ENCODE assay signal across 19 cellular contexts in the genomic region with DNA sequence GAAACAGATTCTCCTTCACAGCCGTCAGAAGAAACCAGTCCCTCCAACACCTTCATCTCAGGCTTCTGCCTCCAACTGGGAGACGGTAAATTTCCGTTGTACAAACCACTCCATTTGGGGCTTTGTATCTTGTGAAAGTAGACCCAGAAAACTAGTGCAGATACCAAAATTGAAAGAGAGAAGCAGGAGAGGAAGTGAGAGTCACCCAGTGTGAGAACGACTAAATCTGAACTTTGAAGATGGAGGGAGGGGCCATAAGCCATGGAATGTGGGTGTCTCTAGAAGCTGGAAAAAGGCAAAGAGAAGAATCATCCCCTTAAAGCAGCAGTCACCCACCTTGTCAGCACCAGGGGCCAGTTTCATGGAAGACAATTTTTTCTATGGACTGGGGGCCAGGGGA.
"Had no signal": no experiment of that assay in that cellular context is flagged by ENCODE, and none has a peak within 500 bp of the region (broad histone marks: within the 10 kb centered on the region; RNA-seq: fewer than 3 reads in every experiment).

No MANE protein-coding gene starts in this region.

- DNase-seq: effector memory CD8-positive, alpha-beta T cell; esophagus squamous epithelium; foreskin fibroblast; glutamatergic neuron; islet precursor cell; mammary epithelial cell; naive thymus-derived CD4-positive, alpha-beta T cell; nephron progenitor cell; psoas muscle; retina; right lobe of liver; stimulated activated CD4-positive, alpha-beta T cell treated with anti-CD3 and anti-CD28 coated beads, Interleukin-4, amount 100 ng/mL, for 24 hours; testis had no signal

- ATAC-seq: effector memory CD8-positive, alpha-beta T cell; gastroesophageal sphincter; left lobe of liver; naive thymus-derived CD4-positive, alpha-beta T cell; psoas muscle; stimulated activated memory B cell treated with anti-CD40 and anti-IgM and Interleukin-4, amounts not matched to agents 10 μg/mL and 1 μg/mL and 100 μg/mL, for 72 hours had no signal

- H3K9ac ChIP-seq: parathyroid adenoma had no signal

- H3K4me1 ChIP-seq: esophagus squamous epithelium, gastroesophageal sphincter, parathyroid adenoma, psoas muscle, right lobe of liver, testis, tibial nerve had no signal

- H3K4me3 ChIP-seq: esophagus squamous epithelium, gastroesophageal sphincter, psoas muscle, right lobe of liver, testis, tibial nerve had no signal

- H3K36me3 ChIP-seq: esophagus squamous epithelium, gastroesophageal sphincter, right lobe of liver, tibial nerve had no signal

- H2AFZ ChIP-seq: parathyroid adenoma had no signal

- H3K9me3 ChIP-seq: esophagus squamous epithelium, gastroesophageal sphincter, psoas muscle, right lobe of liver, testis had no signal

- H3K27ac ChIP-seq: epithelial cell of prostate, esophagus squamous epithelium, gastroesophageal sphincter, parathyroid adenoma, psoas muscle, right lobe of liver, tibial nerve had no signal

- H3K79me2 ChIP-seq: parathyroid adenoma had no signal

- H3K27me3 ChIP-seq: esophagus squamous epithelium, gastroesophageal sphincter, right lobe of liver, testis, tibial nerve had no signal
